In the genomic region with DNA sequence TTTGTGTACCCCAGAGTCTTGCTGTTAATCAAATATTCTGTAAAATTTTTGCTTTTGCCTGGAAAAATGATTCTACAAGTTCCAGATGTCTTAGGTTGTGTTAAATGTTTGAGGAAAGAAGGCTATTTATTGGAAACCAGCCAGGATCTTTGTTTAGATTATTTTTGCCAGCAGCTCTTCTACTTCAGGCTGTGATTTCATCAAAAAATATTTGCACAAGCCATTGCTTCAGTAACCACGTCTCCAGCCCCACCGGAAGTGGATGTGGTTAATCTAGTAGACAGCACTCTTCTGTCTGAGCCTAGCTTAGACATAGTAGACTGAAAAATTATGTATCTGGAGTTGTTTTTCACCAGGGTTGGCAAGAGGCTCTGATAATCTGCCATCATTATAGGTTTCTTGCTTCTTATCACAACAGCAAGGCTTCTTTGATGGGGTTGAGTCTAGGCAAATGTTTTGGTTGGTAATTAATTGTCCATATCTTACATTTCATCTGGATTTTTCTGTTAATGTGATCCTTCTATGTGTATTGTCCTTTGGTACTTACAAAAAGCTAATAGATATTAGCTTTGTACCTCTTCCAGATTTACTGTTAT, we compare ENCODE assay signal across 9 cellular contexts. TPM values are rescaled to one million over a fixed set of nuclear protein-coding genes. Genes with fewer than 3 reads are reported as not detected.
DNase-seq lines count a peak whose midpoint lies in the region; ATAC-seq and TF ChIP-seq lines count a peak whose summit lies in the region.
"Had no signal": no experiment of that assay in that cellular context is flagged by ENCODE, and none has a peak within 500 bp of the region (broad histone marks: within the 10 kb centered on the region; RNA-seq: fewer than 3 reads in every experiment).

No MANE protein-coding gene starts in this region.

- H3K4me3 ChIP-seq in PC-3 (ENCODE audit: low read length): no peak overlapping the region
- no peak overlapping the region for H3K4me3 ChIP-seq in right cardiac atrium (ENCODE audit: low read length)
- H3K4me3 ChIP-seq: tibial nerve had no signal

- no peaks in the 10 kb centered on the region for H3K9me2 ChIP-seq in PC-3 (replicated peaks; ENCODE audit: low read length)

- no peak overlapping the region for H2AFZ ChIP-seq in PC-3 (ENCODE audit: low read length)

- TF ChIP-seq CTCF in AG09319 (IDR thresholded peaks at IDR 0.05; ENCODE audit: low read depth, low read length) (no peak), PC-3 (conservative IDR thresholded peaks at IDR 0.05; ENCODE audit: low read depth, low read length) (no peak)

- H3K9me3 ChIP-seq in PC-3 (ENCODE audit: low read length) (no peaks in the 10 kb centered on the region), right cardiac atrium (ENCODE audit: control insufficient read depth, low read length) (no peaks in the 10 kb centered on the region)
- H3K9me3 ChIP-seq: tibial nerve had no signal

- peak overlapping the region; percentile 44 for H3K4me2 ChIP-seq in PC-3 (ENCODE audit: low read length)

- H3K4me1 ChIP-seq in PC-3 (ENCODE audit: insufficient read depth, low read length) (peaks cover 17% of the 10 kb centered on the region), right cardiac atrium (ENCODE audit: control insufficient read depth, insufficient read depth, low read length) (no peaks in the 10 kb centered on the region)

- H3K27me3 ChIP-seq in PC-3 (ENCODE audit: low read length) (no peaks in the 10 kb centered on the region), right cardiac atrium (ENCODE audit: control insufficient read depth, insufficient read depth) (no peaks in the 10 kb centered on the region)
- H3K27me3 ChIP-seq: tibial nerve had no signal

- CTCF ChIA-PET in PC-3 (lab: Charles Lee): no interaction called here

- no TSS peak for BruUV-seq in PC-3 (replicated peaks; lab: Mats Ljungman, UMichigan)

- H3K9ac ChIP-seq in PC-3 (ENCODE audit: low read length): no peak overlapping the region

- DNase-seq in AG09319 (ENCODE audit: extremely low read depth, low read depth) (peak; percentile 94), PC-3 (peak; percentile 79), activated T-helper 1 cell treated with Interleukin-2 at 50 U/mL for 16 hours (ENCODE audit: low read depth) (peak; percentile 64), right cardiac atrium (peak in 2 of 3 donors; percentile 22 to 73), DMS114 treated with DMSO at 0.1 percent for 48 hours (lab: John Stamatoyannopoulos, UW; ENCODE audit: unreplicated experiment) (no peak)
- peak; percentile 42 for DNase-seq in stimulated activated CD8-positive, alpha-beta memory T cell treated with anti-CD3 and anti-CD28 coated beads, Interleukin-12 subunit alpha, Interleukin-12 subunit beta, amount 100 ng/mL, for 24 hours (ENCODE audit: extremely low read depth)

- H3F3A ChIP-seq in PC-3 (ENCODE audit: low read length, unreplicated experiment): no peaks in the 10 kb centered on the region

- 13% methylated on average over 2 of the region's 2 CpGs for WGBS in right cardiac atrium

- no peak overlapping the region for H3K27ac ChIP-seq in PC-3 (ENCODE audit: low read length)
- H3K27ac ChIP-seq in right cardiac atrium (ENCODE audit: low read length): no peak overlapping the region

- POLR2A ChIA-PET in PC-3 (lab: Charles Lee; ENCODE audit: unreplicated experiment): no interaction called here

- no peaks in the 10 kb centered on the region for H4K20me1 ChIP-seq in PC-3 (ENCODE audit: low read length)

- no peaks in the 10 kb centered on the region for H3K36me3 ChIP-seq in PC-3 (ENCODE audit: low read depth, low read length)
- H3K36me3 ChIP-seq: tibial nerve had no signal

- intact Hi-C loops in PC-3 (cut with micrococcal nuclease) (loop anchor here (10.0 kb wide), 1 partner anchor 1263 kb away; no protein-coding TSS in a partner anchor), right cardiac atrium (cut with DNase I) (no loop called here)

- no peaks in the 10 kb centered on the region for H3K79me2 ChIP-seq in PC-3 (ENCODE audit: low read length)

- peak; percentile 83 for ATAC-seq in GM18909 (IDR thresholded peaks at IDR 0.05; ENCODE audit: poor library complexity, unreplicated experiment)
- ATAC-seq in HG03175 (IDR thresholded peaks at IDR 0.05; ENCODE audit: unreplicated experiment): peak; percentile 82
- ATAC-seq in PC-3: peak; percentile 61
- ATAC-seq in right cardiac atrium: peak; percentile 29 to 51

RNA-seq across cellular contexts. Expression of a gene that starts 17.1 kb away (rescaled TPM):
- total RNA-seq in PC-3 (2014; rRNA removed) (not detected in 2 replicates), right cardiac atrium (1 to 10 TPM in 1 of 4 donors, under 1 TPM in 3; 0.31 to 1.1 (median 0.55) TPM)
- polyA plus RNA-seq in right cardiac atrium: 0.07 TPM

RNA-seq across cellular contexts. Expression of a gene that starts 17.3 kb away (rescaled TPM):
- total RNA-seq in PC-3 (2014; rRNA removed) (17.6 and 24.1 TPM in 2 replicates), right cardiac atrium (10 to 100 TPM; 27.7 to 35.3 (median 31.1) TPM)
- polyA plus RNA-seq in right cardiac atrium: 9.3 TPM
